ENCODE assay signal across 1 cellular context in genomic region chr12:124454735-124455134, GRCh38.
TF ChIP-seq lines count a peak whose summit lies in the region.

No MANE protein-coding gene starts in this region.

TF ChIP-seq in GM23338, 12 proteins besides CTCF, POLR2A, EP300 and RAD21 (continued from another document):
- no peak for TF ChIP-seq ETS1 (IDR thresholded peaks at IDR 0.05)
- TF ChIP-seq NANOG (IDR thresholded peaks at IDR 0.05; ENCODE audit: borderline replicate concordance) = no peak
- TF ChIP-seq CREB1 (CRISPR knock-in tag; IDR thresholded peaks at IDR 0.05; ENCODE audit: low read depth) = no peak
TF ChIP-seq in GM23338: peak in this region for 0.
